In the genomic region with DNA sequence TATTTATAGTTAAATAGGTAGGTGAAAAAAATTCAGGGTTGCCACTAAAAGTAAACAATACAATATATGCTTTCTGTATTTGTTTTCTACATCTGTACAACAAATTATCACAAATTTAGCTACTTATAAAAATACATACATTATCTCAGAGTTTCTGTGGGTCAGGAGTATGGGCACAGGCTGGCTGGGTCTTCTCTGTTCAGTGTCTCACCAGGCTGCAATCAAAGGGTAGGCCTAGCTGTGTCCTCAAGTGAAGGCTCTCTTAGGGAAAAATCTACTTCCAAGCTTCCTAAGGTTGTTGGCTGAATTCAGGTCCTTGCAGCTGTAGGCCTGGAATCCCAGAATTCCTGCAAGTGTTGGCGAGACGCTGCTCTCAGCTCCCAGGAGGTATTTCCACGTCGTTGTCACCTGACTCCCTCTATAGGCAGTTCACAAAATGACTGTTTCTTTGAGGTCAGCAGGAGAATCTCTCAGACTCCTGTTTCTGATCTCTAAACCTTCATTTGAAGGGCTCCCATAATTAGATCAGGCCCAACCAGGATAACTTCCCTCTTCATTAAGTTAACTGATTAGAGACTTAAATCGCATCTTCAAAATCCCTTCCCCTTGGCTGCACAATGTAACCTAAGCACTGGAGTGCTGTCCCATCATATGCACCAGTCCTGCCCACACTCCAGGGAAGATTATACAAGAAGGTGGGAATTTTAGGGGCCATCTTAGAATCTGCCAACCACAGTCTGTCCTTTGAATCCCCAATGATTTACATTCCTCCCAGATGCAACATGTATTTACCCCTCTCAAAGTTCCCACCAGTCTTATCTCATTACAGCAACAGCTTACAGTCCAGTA, we compare ENCODE assay signal across 9 cellular contexts.
DNase-seq lines count a peak whose midpoint lies in the region; ATAC-seq, FAIRE-seq and TF ChIP-seq lines count a peak whose summit lies in the region.
"Had no signal": no experiment of that assay in that cellular context is flagged by ENCODE, and none has a peak within 500 bp of the region (broad histone marks: within the 10 kb centered on the region; RNA-seq: fewer than 3 reads in every experiment).

No MANE protein-coding gene starts in this region.

- POLR2A ChIA-PET in HepG2 (lab: Yijun Ruan, JAX): interaction anchor here (0.9 kb wide), 1 partner anchor 244 kb away, joined by 3 read pairs; no protein-coding TSS in a partner anchor
- POLR2A ChIA-PET in activated CD4-positive, alpha-beta T cell treated with anti-CD3 and anti-CD28 coated beads for 36 hours (lab: Charles Lee): no interaction called here

- no peaks in the 10 kb centered on the region for H3K9me3 Mint-ChIP-seq in activated CD4-positive, alpha-beta T cell treated with anti-CD3 and anti-CD28 coated beads for 36 hours (ENCODE audit: low read depth)
- H3K9me3 Mint-ChIP-seq: memory B cell had no signal

- no peaks in the 10 kb centered on the region for H3K27me3 ChIP-seq in SU-DHL-6 (ENCODE audit: low read length)
- H3K27me3 ChIP-seq in HepG2 (ENCODE audit: control insufficient read depth in 1 of 2, insufficient read depth in 2 of 2, low read length in 2 of 2): no peaks in the 10 kb centered on the region

- H2AFZ ChIP-seq in SU-DHL-6 (ENCODE audit: low read depth, low read length, severe bottlenecking) (peak overlapping the region; percentile 6), HepG2 (ENCODE audit: low read length) (no peak overlapping the region)

- H3K9me3 ChIP-seq in SU-DHL-6 (ENCODE audit: insufficient read depth, low read length) (no peaks in the 10 kb centered on the region), HepG2 (ENCODE audit: low read length) (no peaks in the 10 kb centered on the region)

- H4K20me1 ChIP-seq in SU-DHL-6 (ENCODE audit: low read depth, low read length) (no peaks in the 10 kb centered on the region), HepG2 (ENCODE audit: insufficient read depth, low read length) (no peaks in the 10 kb centered on the region)

- TF ChIP-seq POLR2A in HepG2 (IDR thresholded peaks at IDR 0.05; ENCODE audit: insufficient read depth in 1 of 2, low read depth in 2 of 2, low read length in 2 of 2): no peak

- peak; percentile 35 for TF ChIP-seq CTCF in SU-DHL-6 (IDR thresholded peaks at IDR 0.05; ENCODE audit: insufficient read depth, low read length, poor library complexity, severe bottlenecking)
- peak; percentile 86 for TF ChIP-seq CTCF in HepG2 (CRISPR knock-in tag; IDR thresholded peaks at IDR 0.05)

- H3K36me3 ChIP-seq in SU-DHL-6 (ENCODE audit: low read length) (no peaks in the 10 kb centered on the region), HepG2 (replicated peaks in 1 of 2; ENCODE audit: control insufficient read depth in 1 of 2, insufficient read depth in 2 of 2, low read length in 2 of 2) (no peaks in the 10 kb centered on the region)

- no peaks in the 10 kb centered on the region for H3K36me3 Mint-ChIP-seq in activated CD4-positive, alpha-beta T cell treated with anti-CD3 and anti-CD28 coated beads for 36 hours (ENCODE audit: low read depth)

- no peak overlapping the region for H3K9ac ChIP-seq in SU-DHL-6 (ENCODE audit: low read length)
- no peak overlapping the region for H3K9ac ChIP-seq in HepG2 (ENCODE audit: insufficient read depth, low read depth, low read length)

- H3K4me3 Mint-ChIP-seq in activated CD4-positive, alpha-beta T cell treated with anti-CD3 and anti-CD28 coated beads for 36 hours: no peak overlapping the region
- H3K4me3 Mint-ChIP-seq: memory B cell had no signal

- H3K4me2 ChIP-seq in SU-DHL-6 (ENCODE audit: low read depth, low read length, poor library complexity, severe bottlenecking) (no peak overlapping the region), HepG2 (ENCODE audit: low read depth, low read length) (0 out of 2 replicates have a peak overlapping the region, but pooled peaks have one; percentile 12)

- in situ Hi-C loops in HepG2 (cut with HindIII; ENCODE audit: extremely low pct_ligation_motif_present, low pct_unique_long_range_greater_than_20kb): loop anchor here (5.0 to 25.0 kb wide), 3 partner anchors 246 to 1529 kb away; no protein-coding TSS in a partner anchor

- CTCF ChIA-PET in HepG2 (lab: Yijun Ruan, JAX; ENCODE audit: low intra/inter-chr PET ratio, low total read pairs): interaction anchor here (1.7 to 2.8 kb wide), 3 partner anchors 244 to 248 kb away, joined by 5 to 38 read pairs (median 15); no protein-coding TSS in a partner anchor
- CTCF ChIA-PET in activated CD4-positive, alpha-beta T cell treated with anti-CD3 and anti-CD28 coated beads for 36 hours (lab: Charles Lee): interaction anchor here (0.7 to 1.6 kb wide), 6 partner anchors 9 to 433 kb away, joined by 3 to 6 read pairs (median 4); a partner anchor contains a TSS

- no peaks in the 10 kb centered on the region for H3K4me1 ChIP-seq in HepG2 (ENCODE audit: insufficient read depth, low read length)

- H3K27ac ChIP-seq in SU-DHL-6 (ENCODE audit: low read depth, low read length) (no peak overlapping the region), HepG2 (ENCODE audit: extremely low read length, insufficient read depth, low read length) (no peak overlapping the region)

- BruUV-seq in HepG2 (replicated peaks; lab: Mats Ljungman, UMichigan): no TSS peak

- H3K27ac Mint-ChIP-seq in activated CD4-positive, alpha-beta T cell treated with anti-CD3 and anti-CD28 coated beads for 36 hours: no peak overlapping the region
- H3K27ac Mint-ChIP-seq: memory B cell had no signal

- peak in 1 of 2 experiments; percentile 44; a peak in 1 of 4 replicates for TF ChIP-seq EP300 in HepG2 (IDR thresholded peaks at IDR 0.05; ENCODE audit: low read depth in 2 of 2, low read length in 2 of 2)
- TF ChIP-seq EP300 in HepG2 (CRISPR knock-in tag; IDR thresholded peaks at IDR 0.05; ENCODE audit: borderline replicate concordance): no peak

- no peak overlapping the region for H3K4me3 ChIP-seq in SU-DHL-6 (ENCODE audit: insufficient read depth, low read length, poor library complexity, severe bottlenecking)
- H3K4me3 ChIP-seq in HepG2 (replicated peaks in 1 of 3; ENCODE audit: insufficient read depth in 1 of 3, low read depth in 2 of 3, low read length in 3 of 3): no peak overlapping the region

- peak; percentile 59 for DNase-seq in COLO829 (ENCODE audit: low spot score)
- DNase-seq in HT-29 (ENCODE audit: low spot score): peak; percentile 45
- peak; percentile 68 for DNase-seq in HepG2 (ENCODE audit: low spot score)
- no peak for DNase-seq in mucosa of gallbladder (ENCODE audit: low spot score)
- no peak for DNase-seq in activated CD4-positive, alpha-beta T cell treated with anti-CD3 and anti-CD28 coated beads for 36 hours

- intact Hi-C loops in HepG2 (cut with micrococcal nuclease; ENCODE audit: unreplicated experiment): loop anchor here (1.0 to 5.0 kb wide), 4 partner anchors 61 to 386 kb away; no protein-coding TSS in a partner anchor
- intact Hi-C loops in activated CD4-positive, alpha-beta T cell treated with anti-CD3 and anti-CD28 coated beads for 36 hours (cut with DNase I, micrococcal nuclease): loop anchor here in 1 of 2 experiments (5.0 kb wide), 1 partner anchor 246 kb away; no protein-coding TSS in a partner anchor

- H3K79me2 ChIP-seq in SU-DHL-6 (ENCODE audit: insufficient read depth, low read length): no peaks in the 10 kb centered on the region
- no peaks in the 10 kb centered on the region for H3K79me2 ChIP-seq in HepG2 (ENCODE audit: insufficient read depth, low read length)

- no peaks in the 10 kb centered on the region for H3K27me3 Mint-ChIP-seq in activated CD4-positive, alpha-beta T cell treated with anti-CD3 and anti-CD28 coated beads for 36 hours
- H3K27me3 Mint-ChIP-seq: memory B cell had no signal

- peaks cover 27% of the 10 kb centered on the region for H3K4me1 Mint-ChIP-seq in activated CD4-positive, alpha-beta T cell treated with anti-CD3 and anti-CD28 coated beads for 36 hours

- H3F3A ChIP-seq in SU-DHL-6 (ENCODE audit: insufficient read depth): no peaks in the 10 kb centered on the region

- 0% methylated on average over 5 of the region's 5 CpGs for WGBS in HepG2 (ENCODE audit: low lambda C conversion rate)

- FAIRE-seq in HepG2 (lab: Jason Lieb, UNC): peak; percentile 93

- peak; percentile 62 for ATAC-seq in GM19324 (IDR thresholded peaks at IDR 0.05; ENCODE audit: low FRiP score, unreplicated experiment)
- ATAC-seq in HepG2: peak; percentile 97
- no peak for ATAC-seq in GM19328 (IDR thresholded peaks at IDR 0.05; ENCODE audit: unreplicated experiment)
- no peak for ATAC-seq in activated CD4-positive, alpha-beta T cell treated with anti-CD3 and anti-CD28 coated beads for 36 hours

- no peaks in the 10 kb centered on the region for H3K9me2 ChIP-seq in SU-DHL-6 (replicated peaks; ENCODE audit: insufficient read depth, low read length)

- peak; percentile 89 for TF ChIP-seq RAD21 in HepG2 (CRISPR knock-in tag; IDR thresholded peaks at IDR 0.05)

TF ChIP-seq in HepG2, 621 proteins besides CTCF, POLR2A, EP300 and RAD21 (continues in another document):
- TF ChIP-seq, protein P1, sequence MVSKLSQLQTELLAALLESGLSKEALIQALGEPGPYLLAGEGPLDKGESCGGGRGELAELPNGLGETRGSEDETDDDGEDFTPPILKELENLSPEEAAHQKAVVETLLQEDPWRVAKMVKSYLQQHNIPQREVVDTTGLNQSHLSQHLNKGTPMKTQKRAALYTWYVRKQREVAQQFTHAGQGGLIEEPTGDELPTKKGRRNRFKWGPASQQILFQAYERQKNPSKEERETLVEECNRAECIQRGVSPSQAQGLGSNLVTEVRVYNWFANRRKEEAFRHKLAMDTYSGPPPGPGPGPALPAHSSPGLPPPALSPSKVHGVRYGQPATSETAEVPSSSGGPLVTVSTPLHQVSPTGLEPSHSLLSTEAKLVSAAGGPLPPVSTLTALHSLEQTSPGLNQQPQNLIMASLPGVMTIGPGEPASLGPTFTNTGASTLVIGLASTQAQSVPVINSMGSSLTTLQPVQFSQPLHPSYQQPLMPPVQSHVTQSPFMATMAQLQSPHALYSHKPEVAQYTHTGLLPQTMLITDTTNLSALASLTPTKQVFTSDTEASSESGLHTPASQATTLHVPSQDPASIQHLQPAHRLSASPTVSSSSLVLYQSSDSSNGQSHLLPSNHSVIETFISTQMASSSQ (IDR thresholded peaks at IDR 0.05; ENCODE audit: low read depth): no peak
- TF ChIP-seq, protein P1 (CRISPR knock-in tag; IDR thresholded peaks at IDR 0.05; ENCODE audit: borderline replicate concordance): no peak
- TF ChIP-seq POLR2AphosphoS5 (IDR thresholded peaks at IDR 0.05; ENCODE audit: low read depth, low read length): no peak

Comparison
In these comparisons a context has a peak if more than half of its experiments do, and no peak if none do; other contexts are left out.
1. DNase-seq: peak in COLO829 (single experiment), HT-29 (single experiment) and HepG2 (single experiment); none in mucosa of gallbladder (single experiment) and activated CD4-positive, alpha-beta T cell treated with anti-CD3 and anti-CD28 coated beads for 36 hours (single experiment).
2. ATAC-seq: peak in GM19324 (single experiment) and HepG2 (single experiment); none in GM19328 (single experiment) and activated CD4-positive, alpha-beta T cell treated with anti-CD3 and anti-CD28 coated beads for 36 hours (single experiment).